Comparison of ENCODE assay signal across 1 cellular context in the genomic region with DNA sequence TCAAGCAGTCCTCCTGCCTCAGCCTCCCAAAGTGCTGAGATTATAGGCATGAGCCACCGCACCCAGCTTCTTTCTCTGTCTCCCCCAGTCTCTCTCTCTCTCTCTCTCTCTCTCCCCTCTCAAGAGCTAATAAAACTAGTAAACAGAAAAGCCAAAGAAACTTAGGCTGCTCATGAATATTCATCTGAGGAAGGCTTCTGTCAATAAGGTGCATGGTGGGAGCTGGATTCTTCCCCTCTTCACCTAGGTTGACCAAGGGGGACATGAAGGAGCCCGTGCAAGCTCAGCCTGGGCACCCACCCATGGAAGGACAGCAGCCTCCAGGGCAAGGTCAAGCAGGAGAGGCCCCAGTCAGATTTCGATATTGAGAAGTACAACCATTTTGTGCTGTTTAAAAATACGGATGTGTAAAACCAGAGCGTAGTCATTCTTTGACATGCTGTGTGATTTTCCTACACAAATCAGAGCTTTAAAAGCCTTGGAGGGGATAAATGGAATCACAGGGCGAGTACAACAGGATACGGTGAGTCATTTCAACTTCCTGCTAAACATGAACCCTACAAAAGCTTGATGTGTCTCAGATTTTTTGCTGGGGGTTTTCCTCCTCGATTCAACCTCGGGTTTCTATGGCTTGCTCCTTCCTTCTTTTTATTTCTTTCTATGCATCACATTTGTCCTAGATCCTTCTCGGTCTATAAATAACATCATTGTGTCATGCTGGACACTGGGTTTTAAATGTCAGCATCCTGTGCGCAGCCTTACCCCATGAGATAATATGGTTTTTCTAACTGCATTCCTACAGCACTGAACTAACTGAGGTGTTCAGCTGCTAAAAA.
TF ChIP-seq lines count a peak whose summit lies in the region.

No MANE protein-coding gene starts in this region.

TF ChIP-seq in GM12878, 131 proteins besides CTCF, POLR2A, EP300 and RAD21 (continued from another document and continues in another):
- TF ChIP-seq E2F8 (IDR thresholded peaks at IDR 0.05; ENCODE audit: low read depth, partially characterized antibody) (no peak), STAT1 (conservative IDR thresholded peaks at IDR 0.05) (no peak), MTA2 (IDR thresholded peaks at IDR 0.05; ENCODE audit: low read depth) (peak; percentile 84), RELB (IDR thresholded peaks at IDR 0.05; ENCODE audit: low read depth) (peak; percentile 97), TCF12 (IDR thresholded peaks at IDR 0.05; ENCODE audit: low read depth, low read length) (0 out of 2 replicates have a peak, but pooled peaks have one; percentile 33), SUZ12 (IDR thresholded peaks at IDR 0.05; ENCODE audit: unreplicated experiment) (no peak), IKZF2 (IDR thresholded peaks at IDR 0.05) (peak; percentile 100), MYC (IDR thresholded peaks at IDR 0.05; ENCODE audit: insufficient read depth, insufficient read length, insufficient replicate concordance, low read length, severe bottlenecking) (no peak), CEBPB (IDR thresholded peaks at IDR 0.05; ENCODE audit: borderline replicate concordance in 1 of 2, low read depth in 2 of 2, low read length in 2 of 2) (peak in 1 of 2 experiments; percentile 91; a peak in 1 of 4 replicates), BCL11A (IDR thresholded peaks at IDR 0.05; ENCODE audit: low read depth, low read length) (peak; percentile 90), KDM1A (IDR thresholded peaks at IDR 0.05; ENCODE audit: borderline replicate concordance) (no peak), NFYA (IDR thresholded peaks at IDR 0.05; ENCODE audit: borderline replicate concordance, low read depth, low read length) (no peak), WRNIP1 (IDR thresholded peaks at IDR 0.05; ENCODE audit: borderline replicate concordance, low read depth, low read length) (no peak), RCOR1 (conservative IDR thresholded peaks at IDR 0.05; ENCODE audit: low read depth, low read length) (no peak), SREBF1 (IDR thresholded peaks at IDR 0.05; ENCODE audit: low read length) (no peak), FOS (IDR thresholded peaks at IDR 0.05; ENCODE audit: borderline replicate concordance, extremely low read depth, insufficient read length) (no peak), EZH2 (IDR thresholded peaks at IDR 0.05; ENCODE audit: borderline replicate concordance, control insufficient read depth, low read depth, low read length) (no peak), ESRRA (IDR thresholded peaks at IDR 0.05; ENCODE audit: low read length) (no peak), GABPA (IDR thresholded peaks at IDR 0.05; ENCODE audit: low read depth) (peak; percentile 70), SMC3 (IDR thresholded peaks at IDR 0.05; ENCODE audit: borderline replicate concordance, low read length) (peak; percentile 7; the same call in 1 of the 2 replicates), BACH1 (IDR thresholded peaks at IDR 0.05; ENCODE audit: borderline replicate concordance) (no peak), IRF4 (IDR thresholded peaks at IDR 0.05; ENCODE audit: low read depth, low read length) (peak; percentile 90; the same call in 1 of the 2 replicates), NRF1 (conservative IDR thresholded peaks at IDR 0.05; ENCODE audit: low read depth, low read length) (no peak), PAX8 (IDR thresholded peaks at IDR 0.05) (no peak), POU2F2 (IDR thresholded peaks at IDR 0.05; ENCODE audit: borderline replicate concordance, low read depth, low read length) (peak; percentile 64; the same call in 1 of the 3 replicates), NFXL1 (IDR thresholded peaks at IDR 0.05; ENCODE audit: borderline replicate concordance) (no peak), ZBTB33 (IDR thresholded peaks at IDR 0.05) (no peak), FOXM1 (IDR thresholded peaks at IDR 0.05; ENCODE audit: low read depth, low read length) (peak; percentile 97), YY1 (IDR thresholded peaks at IDR 0.05; ENCODE audit: low read depth, low read length) (peak; percentile 63; the same call in 1 of the 2 replicates), CHD1 (IDR thresholded peaks at IDR 0.05; ENCODE audit: low read depth, low read length) (no peak), EED (IDR thresholded peaks at IDR 0.05; ENCODE audit: low read depth) (peak; percentile 100), CBFB (IDR thresholded peaks at IDR 0.05; ENCODE audit: low read depth) (no peak), RBBP5 (conservative IDR thresholded peaks at IDR 0.05) (no peak)
- TF ChIP-seq, protein P1, sequence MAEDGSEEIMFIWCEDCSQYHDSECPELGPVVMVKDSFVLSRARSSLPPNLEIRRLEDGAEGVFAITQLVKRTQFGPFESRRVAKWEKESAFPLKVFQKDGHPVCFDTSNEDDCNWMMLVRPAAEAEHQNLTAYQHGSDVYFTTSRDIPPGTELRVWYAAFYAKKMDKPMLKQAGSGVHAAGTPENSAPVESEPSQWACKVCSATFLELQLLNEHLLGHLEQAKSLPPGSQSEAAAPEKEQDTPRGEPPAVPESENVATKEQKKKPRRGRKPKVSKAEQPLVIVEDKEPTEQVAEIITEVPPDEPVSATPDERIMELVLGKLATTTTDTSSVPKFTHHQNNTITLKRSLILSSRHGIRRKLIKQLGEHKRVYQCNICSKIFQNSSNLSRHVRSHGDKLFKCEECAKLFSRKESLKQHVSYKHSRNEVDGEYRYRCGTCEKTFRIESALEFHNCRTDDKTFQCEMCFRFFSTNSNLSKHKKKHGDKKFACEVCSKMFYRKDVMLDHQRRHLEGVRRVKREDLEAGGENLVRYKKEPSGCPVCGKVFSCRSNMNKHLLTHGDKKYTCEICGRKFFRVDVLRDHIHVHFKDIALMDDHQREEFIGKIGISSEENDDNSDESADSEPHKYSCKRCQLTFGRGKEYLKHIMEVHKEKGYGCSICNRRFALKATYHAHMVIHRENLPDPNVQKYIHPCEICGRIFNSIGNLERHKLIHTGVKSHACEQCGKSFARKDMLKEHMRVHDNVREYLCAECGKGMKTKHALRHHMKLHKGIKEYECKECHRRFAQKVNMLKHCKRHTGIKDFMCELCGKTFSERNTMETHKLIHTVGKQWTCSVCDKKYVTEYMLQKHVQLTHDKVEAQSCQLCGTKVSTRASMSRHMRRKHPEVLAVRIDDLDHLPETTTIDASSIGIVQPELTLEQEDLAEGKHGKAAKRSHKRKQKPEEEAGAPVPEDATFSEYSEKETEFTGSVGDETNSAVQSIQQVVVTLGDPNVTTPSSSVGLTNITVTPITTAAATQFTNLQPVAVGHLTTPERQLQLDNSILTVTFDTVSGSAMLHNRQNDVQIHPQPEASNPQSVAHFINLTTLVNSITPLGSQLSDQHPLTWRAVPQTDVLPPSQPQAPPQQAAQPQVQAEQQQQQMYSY (CRISPR knock-in tag; IDR thresholded peaks at IDR 0.05) = no peak
- TF ChIP-seq, protein P2, sequence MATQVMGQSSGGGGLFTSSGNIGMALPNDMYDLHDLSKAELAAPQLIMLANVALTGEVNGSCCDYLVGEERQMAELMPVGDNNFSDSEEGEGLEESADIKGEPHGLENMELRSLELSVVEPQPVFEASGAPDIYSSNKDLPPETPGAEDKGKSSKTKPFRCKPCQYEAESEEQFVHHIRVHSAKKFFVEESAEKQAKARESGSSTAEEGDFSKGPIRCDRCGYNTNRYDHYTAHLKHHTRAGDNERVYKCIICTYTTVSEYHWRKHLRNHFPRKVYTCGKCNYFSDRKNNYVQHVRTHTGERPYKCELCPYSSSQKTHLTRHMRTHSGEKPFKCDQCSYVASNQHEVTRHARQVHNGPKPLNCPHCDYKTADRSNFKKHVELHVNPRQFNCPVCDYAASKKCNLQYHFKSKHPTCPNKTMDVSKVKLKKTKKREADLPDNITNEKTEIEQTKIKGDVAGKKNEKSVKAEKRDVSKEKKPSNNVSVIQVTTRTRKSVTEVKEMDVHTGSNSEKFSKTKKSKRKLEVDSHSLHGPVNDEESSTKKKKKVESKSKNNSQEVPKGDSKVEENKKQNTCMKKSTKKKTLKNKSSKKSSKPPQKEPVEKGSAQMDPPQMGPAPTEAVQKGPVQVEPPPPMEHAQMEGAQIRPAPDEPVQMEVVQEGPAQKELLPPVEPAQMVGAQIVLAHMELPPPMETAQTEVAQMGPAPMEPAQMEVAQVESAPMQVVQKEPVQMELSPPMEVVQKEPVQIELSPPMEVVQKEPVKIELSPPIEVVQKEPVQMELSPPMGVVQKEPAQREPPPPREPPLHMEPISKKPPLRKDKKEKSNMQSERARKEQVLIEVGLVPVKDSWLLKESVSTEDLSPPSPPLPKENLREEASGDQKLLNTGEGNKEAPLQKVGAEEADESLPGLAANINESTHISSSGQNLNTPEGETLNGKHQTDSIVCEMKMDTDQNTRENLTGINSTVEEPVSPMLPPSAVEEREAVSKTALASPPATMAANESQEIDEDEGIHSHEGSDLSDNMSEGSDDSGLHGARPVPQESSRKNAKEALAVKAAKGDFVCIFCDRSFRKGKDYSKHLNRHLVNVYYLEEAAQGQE (IDR thresholded peaks at IDR 0.05; ENCODE audit: low read depth, low read length) = no peak
- TF ChIP-seq, protein P3, sequence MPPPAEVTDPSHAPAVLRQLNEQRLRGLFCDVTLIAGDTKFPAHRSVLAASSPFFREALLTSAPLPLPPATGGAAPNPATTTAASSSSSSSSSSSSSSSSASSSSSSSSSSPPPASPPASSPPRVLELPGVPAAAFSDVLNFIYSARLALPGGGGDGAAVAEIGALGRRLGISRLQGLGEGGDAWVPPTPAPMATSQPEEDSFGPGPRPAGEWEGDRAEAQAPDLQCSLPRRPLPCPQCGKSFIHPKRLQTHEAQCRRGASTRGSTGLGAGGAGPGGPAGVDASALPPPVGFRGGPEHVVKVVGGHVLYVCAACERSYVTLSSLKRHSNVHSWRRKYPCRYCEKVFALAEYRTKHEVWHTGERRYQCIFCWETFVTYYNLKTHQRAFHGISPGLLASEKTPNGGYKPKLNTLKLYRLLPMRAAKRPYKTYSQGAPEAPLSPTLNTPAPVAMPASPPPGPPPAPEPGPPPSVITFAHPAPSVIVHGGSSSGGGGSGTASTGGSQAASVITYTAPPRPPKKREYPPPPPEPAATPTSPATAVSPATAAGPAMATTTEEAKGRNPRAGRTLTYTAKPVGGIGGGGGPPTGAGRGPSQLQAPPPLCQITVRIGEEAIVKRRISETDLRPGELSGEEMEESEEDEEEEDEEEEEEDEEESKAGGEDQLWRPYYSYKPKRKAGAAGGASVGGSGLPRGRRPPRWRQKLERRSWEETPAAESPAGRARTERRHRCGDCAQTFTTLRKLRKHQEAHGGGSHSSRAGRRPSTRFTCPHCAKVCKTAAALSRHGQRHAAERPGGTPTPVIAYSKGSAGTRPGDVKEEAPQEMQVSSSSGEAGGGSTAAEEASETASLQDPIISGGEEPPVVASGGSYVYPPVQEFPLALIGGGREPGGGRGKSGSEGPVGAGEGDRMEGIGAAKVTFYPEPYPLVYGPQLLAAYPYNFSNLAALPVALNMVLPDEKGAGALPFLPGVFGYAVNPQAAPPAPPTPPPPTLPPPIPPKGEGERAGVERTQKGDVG (CRISPR knock-in tag; IDR thresholded peaks at IDR 0.05) = no peak
- TF ChIP-seq, protein P4, sequence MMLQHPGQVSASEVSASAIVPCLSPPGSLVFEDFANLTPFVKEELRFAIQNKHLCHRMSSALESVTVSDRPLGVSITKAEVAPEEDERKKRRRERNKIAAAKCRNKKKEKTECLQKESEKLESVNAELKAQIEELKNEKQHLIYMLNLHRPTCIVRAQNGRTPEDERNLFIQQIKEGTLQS (IDR thresholded peaks at IDR 0.05; ENCODE audit: borderline replicate concordance, extremely low read depth, low read depth, low read length) = no peak
- TF ChIP-seq, protein P5, sequence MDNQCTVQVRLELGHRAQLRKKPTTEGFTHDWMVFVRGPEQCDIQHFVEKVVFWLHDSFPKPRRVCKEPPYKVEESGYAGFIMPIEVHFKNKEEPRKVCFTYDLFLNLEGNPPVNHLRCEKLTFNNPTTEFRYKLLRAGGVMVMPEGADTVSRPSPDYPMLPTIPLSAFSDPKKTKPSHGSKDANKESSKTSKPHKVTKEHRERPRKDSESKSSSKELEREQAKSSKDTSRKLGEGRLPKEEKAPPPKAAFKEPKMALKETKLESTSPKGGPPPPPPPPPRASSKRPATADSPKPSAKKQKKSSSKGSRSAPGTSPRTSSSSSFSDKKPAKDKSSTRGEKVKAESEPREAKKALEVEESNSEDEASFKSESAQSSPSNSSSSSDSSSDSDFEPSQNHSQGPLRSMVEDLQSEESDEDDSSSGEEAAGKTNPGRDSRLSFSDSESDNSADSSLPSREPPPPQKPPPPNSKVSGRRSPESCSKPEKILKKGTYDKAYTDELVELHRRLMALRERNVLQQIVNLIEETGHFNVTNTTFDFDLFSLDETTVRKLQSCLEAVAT (IDR thresholded peaks at IDR 0.05) = no peak
